8 cellular contexts compared by ENCODE assay signal in genomic region chr6:108526739-108527174, GRCh38. TPM values are rescaled to one million over a fixed set of nuclear protein-coding genes. Genes with fewer than 3 reads are reported as not detected.
DNase-seq lines count a peak whose midpoint lies in the region; ATAC-seq, FAIRE-seq and TF ChIP-seq lines count a peak whose summit lies in the region.

No MANE protein-coding gene starts in this region.

- no peak overlapping the region for H3K4me3 ChIP-seq in K562
- H3K4me3 ChIP-seq in keratinocyte (ENCODE audit: control insufficient read depth in 2 of 3, extremely low read depth in 1 of 3, insufficient read depth in 2 of 3, low read depth in 1 of 3, low read length in 3 of 3): no peak overlapping the region
- H3K4me3 ChIP-seq in transverse colon: no peak overlapping the region

- H3K9ac ChIP-seq in K562 (ENCODE audit: insufficient read depth in 1 of 2, low read depth in 2 of 2, low read length in 2 of 2) (no peak overlapping the region), keratinocyte (ENCODE audit: control insufficient read depth, extremely low read depth, insufficient read depth, low read length) (no peak overlapping the region)

- intact Hi-C loops in K562 (cut with micrococcal nuclease) (loop anchor here (1.0 to 2.0 kb wide), 4 partner anchors 276 to 546 kb away; no protein-coding TSS in a partner anchor), transverse colon (cut with DNase I; ENCODE audit: low total_unique reads) (loop anchor here (2.0 to 5.0 kb wide), 2 partner anchors 414 to 1666 kb away; no protein-coding TSS in a partner anchor)

- dilution Hi-C loops in keratinocyte (cut with MboI; ENCODE audit: extremely low pct_ligation_motif_present, low sequenced_read_pairs): no loop called here

- CTCF ChIA-PET in K562 (lab: Yijun Ruan, JAX; ENCODE audit: low intra/inter-chr PET ratio): interaction anchor here (0.6 to 2.1 kb wide), 8 partner anchors 336 to 823 kb away, joined by 3 to 19 read pairs (median 4); no protein-coding TSS in a partner anchor

- H3K79me2 ChIP-seq in K562 (ENCODE audit: control insufficient read depth, insufficient read depth, low read length) (no peaks in the 10 kb centered on the region), keratinocyte (ENCODE audit: control insufficient read depth, insufficient read depth, low read length) (no peaks in the 10 kb centered on the region)

- H3K4me1 ChIP-seq in K562 (replicated peaks in 1 of 2; ENCODE audit: control insufficient read depth in 2 of 2, insufficient read depth in 2 of 2, low read length in 2 of 2): no peaks in the 10 kb centered on the region
- H3K4me1 ChIP-seq in keratinocyte (ENCODE audit: control insufficient read depth, extremely low read depth, insufficient read depth, low read length): no peaks in the 10 kb centered on the region
- no peaks in the 10 kb centered on the region for H3K4me1 ChIP-seq in transverse colon

- no TSS peak for BruUV-seq in K562 (replicated peaks; lab: Mats Ljungman, UMichigan)

- FAIRE-seq in K562 (lab: Jason Lieb, UNC): peak; percentile 96
- peak; percentile 61 for FAIRE-seq in keratinocyte (lab: Jason Lieb, UNC)

- no peaks in the 10 kb centered on the region for H3K9me3 ChIP-seq in K562 (replicated peaks; ENCODE audit: control insufficient read depth, insufficient read depth, low read depth, low read length)
- no peaks in the 10 kb centered on the region for H3K9me3 ChIP-seq in keratinocyte (ENCODE audit: control insufficient read depth, low read depth, low read length)
- H3K9me3 ChIP-seq in transverse colon: no peaks in the 10 kb centered on the region

- H3K27me3 ChIP-seq in K562 (ENCODE audit: control insufficient read depth in 2 of 2, insufficient read depth in 2 of 2, low read length in 2 of 2) (no peaks in the 10 kb centered on the region), keratinocyte (ENCODE audit: control insufficient read depth, extremely low read depth, insufficient read depth, low read length) (no peaks in the 10 kb centered on the region), transverse colon (no peaks in the 10 kb centered on the region)

- no peak for TF ChIP-seq POLR2A in K562 (conservative IDR thresholded peaks at IDR 0.05)
- TF ChIP-seq POLR2A in transverse colon (IDR thresholded peaks at IDR 0.05): no peak

- TF ChIP-seq EP300 in K562 (IDR thresholded peaks at IDR 0.05; ENCODE audit: low read length) (no peak), transverse colon (IDR thresholded peaks at IDR 0.05; ENCODE audit: low read depth) (no peak)

- peak; percentile 32 for DNase-seq in NCI-H345 (lab: John Stamatoyannopoulos, UW)
- no peak for DNase-seq in NCI-H345 treated with DMSO at 0.1 percent for 48 hours (lab: John Stamatoyannopoulos, UW; ENCODE audit: unreplicated experiment)
- DNase-seq in NCI-H146 (lab: John Stamatoyannopoulos, UW): peak; percentile 36
- peak; percentile 44 to 50 (median 48) for DNase-seq in K562 (ENCODE audit: extremely low read depth in 1 of 4, low spot score in 3 of 4)
- DNase-seq in keratinocyte (ENCODE audit: low read depth, low spot score): no peak
- DNase-seq in transverse colon: no peak

- H2AFZ ChIP-seq in K562 (ENCODE audit: low read depth, low read length) (no peak overlapping the region), keratinocyte (ENCODE audit: control insufficient read depth, low read length) (no peak overlapping the region)

- H3K27ac ChIP-seq in K562 (ENCODE audit: extremely low read depth, low read depth, low read length) (no peak overlapping the region), keratinocyte (ENCODE audit: control insufficient read depth, insufficient read depth, low read length) (no peak overlapping the region), transverse colon (no peak overlapping the region)

- H3K9me1 ChIP-seq in K562 (ENCODE audit: control insufficient read depth, insufficient read depth, low read length) (no peaks in the 10 kb centered on the region), keratinocyte (ENCODE audit: control insufficient read depth, extremely low read depth, insufficient read depth, low read length) (no peaks in the 10 kb centered on the region)

- TF ChIP-seq CTCF in K562 (IDR thresholded peaks at IDR 0.05 in 2 of 3, conservative IDR thresholded peaks at IDR 0.05 in 1 of 3; ENCODE audit: insufficient read depth in 2 of 3, low read depth in 1 of 3, low read length in 3 of 3) (peak; percentile 59 to 84 (median 80); a peak in 5 of 6 replicates), keratinocyte (optimal IDR thresholded peaks at IDR 0.05 in 1 of 3, IDR thresholded peaks at IDR 0.05 in 1 of 3, conservative IDR thresholded peaks at IDR 0.05 in 1 of 3; ENCODE audit: extremely low read depth in 1 of 3, insufficient read depth in 2 of 3, low read length in 3 of 3) (peak; percentile 51 to 73 (median 71)), transverse colon (IDR thresholded peaks at IDR 0.05) (peak; percentile 75 to 86 (median 84))

- peaks cover 5% of the 10 kb centered on the region; the same call in 1 of the 3 replicates for H3K36me3 ChIP-seq in K562 (ENCODE audit: control insufficient read depth, insufficient read depth, low read length)
- peaks cover 0 to 2% of the 10 kb centered on the region in 2 experiments for H3K36me3 ChIP-seq in keratinocyte (ENCODE audit: control insufficient read depth in 2 of 2, extremely low read depth in 1 of 2, insufficient read depth in 2 of 2, low read length in 2 of 2)
- no peaks in the 10 kb centered on the region for H3K36me3 ChIP-seq in transverse colon

- POLR2A ChIA-PET in K562 (lab: Yijun Ruan, JAX): interaction anchor here (0.6 to 0.7 kb wide), 2 partner anchors 321 to 416 kb away, joined by 3 read pairs; no protein-coding TSS in a partner anchor

- H4K20me1 ChIP-seq in K562 (replicated peaks; ENCODE audit: control insufficient read depth, insufficient read depth, low read length) (0 out of 2 replicates have a peak, but pooled peaks cover 4% of the 10 kb centered on the region), keratinocyte (ENCODE audit: control insufficient read depth, extremely low read depth, insufficient read depth, low read length) (no peaks in the 10 kb centered on the region)

- peak; percentile 85 to 90 for TF ChIP-seq RAD21 in K562 (CRISPR knock-in tag; conservative IDR thresholded peaks at IDR 0.05 in 1 of 2, IDR thresholded peaks at IDR 0.05 in 1 of 2)

- 45% methylated on average over 7 of the region's 7 CpGs for WGBS in K562 (ENCODE audit: insufficient coverage, low coverage, missing lambda C conversion rate)
- WGBS in transverse colon (ENCODE audit: low coverage in 1 of 2), 2 donors: 0 to 79% methylated on average over 1 to 7 of the region's 7 CpGs

- no peak overlapping the region for H3K4me2 ChIP-seq in K562 (ENCODE audit: insufficient read depth, low read length)
- no peak overlapping the region for H3K4me2 ChIP-seq in keratinocyte (ENCODE audit: control insufficient read depth, extremely low read depth, insufficient read depth, low read depth, low read length)

- ATAC-seq in K562 (peak; percentile 74), GM19397 (IDR thresholded peaks at IDR 0.05; ENCODE audit: unreplicated experiment) (no peak), HG03108 (IDR thresholded peaks at IDR 0.05; ENCODE audit: unreplicated experiment) (no peak)

- in situ Hi-C loops in K562 (cut with MboI) (loop anchor here (5.0 kb wide), 2 partner anchors 414 to 544 kb away; no protein-coding TSS in a partner anchor), transverse colon (cut with MboI; ENCODE audit: low pct_ligation_motif_present in 1 of 4, low pct_unique_long_range_greater_than_20kb in 1 of 4, low sequenced_read_pairs in 3 of 4) (loop anchor here (10.0 to 25.0 kb wide), 5 partner anchors 311 to 886 kb away; partner anchors contain the start of genes ARMC2 (in 1 of the 4) and CD164 (in 1 of the 4))

TF ChIP-seq in K562, 482 proteins besides CTCF, POLR2A, EP300 and RAD21 (continues in another document):
- TF ChIP-seq ARID2 (IDR thresholded peaks at IDR 0.05): 0 out of 2 replicates have a peak, but pooled peaks have one; percentile 56

RNA-seq across cellular contexts. Expression of gene FOXO3, which starts 34.0 kb away (rescaled TPM):
- total RNA-seq in K562 (2011; cell fraction: chromatin; rRNA removed; ENCODE audit: low replicate concordance): 9.3 and 13.8 TPM in 2 replicates
- 7.5 and 7.6 TPM in 2 replicates for total RNA-seq in K562 (2011; cell fraction: nucleolus; rRNA removed)
- total RNA-seq in K562 (2011; cell fraction: nucleoplasm; rRNA removed): 7.3 and 7.9 TPM in 2 replicates
- total RNA-seq in K562 (2014; rRNA removed): 6.0 and 7.3 TPM in 2 replicates
- 6.8 and 8.9 TPM in 2 replicates for total RNA-seq in K562 (2014; rRNA removed; fragmentation: Illumina TruSeq; extraction: Trizol)
- total RNA-seq in K562 (2015; rRNA removed; fragmentation: Illumina TruSeq; extraction: Trizol): 5.2 and 5.3 TPM in 2 replicates
- total RNA-seq in K562 (2021): 10.6 and 14.6 TPM in 2 replicates
- polyA plus RNA-seq in K562 (2011; rRNA removed): 5.8 and 8.4 TPM in 2 replicates
- 8.5 and 8.7 TPM in 2 replicates for polyA plus RNA-seq in K562 (2011; cell fraction: cytosol; rRNA removed)
- polyA plus RNA-seq in K562 (2011; cell fraction: nucleus; rRNA removed): 5.1 and 6.3 TPM in 2 replicates
- 7.3 and 9.4 TPM in 2 replicates for polyA plus RNA-seq in K562 (2012)
- polyA plus RNA-seq in K562 (2014; fragmentation: Illumina TruSeq; extraction: Trizol): 9.4 and 11.0 TPM in 2 replicates
- 1 to 10 TPM; 3.0 to 4.7 TPM for polyA plus RNA-seq in K562 (2014; fragmentation: Nextera tagmentation; extraction: Ambion mirVana)
- 5.2 and 6.4 TPM in 2 replicates for polyA plus RNA-seq in K562 (2014; rRNA removed)
- polyA minus RNA-seq in K562 (2011; rRNA and poly(A)+ RNA removed): 23.3 and 23.7 TPM in 2 replicates
- polyA minus RNA-seq in K562 (2011; cell fraction: cytosol; rRNA and poly(A)+ RNA removed): 12.4 and 15.8 TPM in 2 replicates
- 8.8 and 12.3 TPM in 2 replicates for polyA minus RNA-seq in K562 (2011; cell fraction: nucleus; rRNA and poly(A)+ RNA removed)
- polyA plus RNA-seq in keratinocyte: 17.6 to 22.5 TPM (median 20.4 TPM) in 3 replicates
- 19.2 TPM for polyA plus RNA-seq in keratinocyte (2011; ENCODE audit: low read depth)
- polyA plus RNA-seq in keratinocyte (2011; cell fraction: cytosol; rRNA removed): 14.3 and 17.3 TPM in 2 replicates
- polyA plus RNA-seq in keratinocyte (2011; cell fraction: nucleus; rRNA removed): 28.1 and 29.4 TPM in 2 replicates
- polyA plus RNA-seq in keratinocyte (2012; ENCODE audit: low replicate concordance): 17.0 and 39.7 TPM in 2 replicates
- 95.4 to 137 TPM (median 123 TPM) in 3 replicates for polyA minus RNA-seq in keratinocyte
- 45.5 TPM for polyA minus RNA-seq in keratinocyte (2011; cell fraction: cytosol; rRNA and poly(A)+ RNA removed)
- polyA minus RNA-seq in keratinocyte (2011; cell fraction: nucleus; rRNA and poly(A)+ RNA removed): 54.6 and 69.6 TPM in 2 replicates
- total RNA-seq in transverse colon: 10 to 100 TPM; 29.9 to 66.1 (median 59.1) TPM

Comparison
In these comparisons a context has a peak if more than half of its experiments do, and no peak if none do; other contexts are left out.
1. DNase-seq: peak in NCI-H345 (single experiment), NCI-H146 (single experiment) and K562 (4 of 4); none in NCI-H345 treated with DMSO at 0.1 percent for 48 hours (single experiment), keratinocyte (single experiment) and transverse colon (single experiment).
2. Peak in every context shown above with its lines, with median percentiles within 50 percentile points of each other: CTCF ChIP-seq.